In the genomic region with DNA sequence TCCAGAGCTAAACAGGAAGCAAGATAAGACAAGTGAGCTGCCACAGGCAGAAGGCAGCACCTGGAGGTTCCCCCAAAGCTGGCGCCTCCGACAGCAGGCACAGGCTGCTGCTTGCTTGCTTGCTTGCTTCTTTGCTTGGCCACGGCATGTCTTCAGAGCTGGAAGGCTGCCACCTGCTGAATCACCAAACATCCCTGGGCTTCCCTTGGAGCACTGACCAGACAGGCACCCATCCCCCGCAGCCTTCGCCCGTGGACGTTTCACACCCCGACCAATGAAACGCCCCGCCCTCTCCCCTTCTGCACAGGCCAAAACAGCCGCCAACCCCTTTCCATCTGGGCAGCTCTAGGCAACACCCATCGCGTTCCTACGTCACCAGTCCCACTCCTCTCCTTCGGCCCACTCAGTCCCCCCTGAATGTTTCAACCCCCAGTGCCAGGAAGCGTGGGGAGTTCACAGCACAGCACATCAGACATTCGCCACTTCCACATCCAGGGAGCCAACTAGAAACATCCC, we compare ENCODE assay signal across 8 cellular contexts. TPM values are rescaled to one million over a fixed set of nuclear protein-coding genes. Genes with fewer than 3 reads are reported as not detected.
DNase-seq lines count a peak whose midpoint lies in the region; ATAC-seq and TF ChIP-seq lines count a peak whose summit lies in the region.

No MANE protein-coding gene starts in this region.

- H3K4me1 ChIP-seq in mesenchymal stem cell (ENCODE audit: control insufficient read depth, insufficient read depth, low read depth, low read length), result peaks cover 4% of the 10 kb centered on the region

- WGBS in mesenchymal stem cell, result 18% methylated on average over 17 of the region's 17 CpGs

- peak overlapping the region; percentile 88 for H3K4me3 ChIP-seq in AG10803 (ENCODE audit: low read length)
- H3K4me3 ChIP-seq in mesenchymal stem cell (ENCODE audit: insufficient read depth in 1 of 2, low read depth in 1 of 2, low read length in 2 of 2), result peak overlapping the region; percentile 45 to 92

- no peak overlapping the region for H2AFZ ChIP-seq in mesenchymal stem cell (ENCODE audit: low read depth, low read length)

- H3K36me3 Mint-ChIP-seq in effector memory CD8-positive, alpha-beta T cell (ENCODE audit: insufficient read depth), result peaks cover 45% of the 10 kb centered on the region

- H3K9me3 ChIP-seq in mesenchymal stem cell (ENCODE audit: control insufficient read depth, low read length), result no peaks in the 10 kb centered on the region

- peak overlapping the region; percentile 99 for H3K4me2 ChIP-seq in mesenchymal stem cell (ENCODE audit: low read length, poor library complexity, severe bottlenecking)

- H3K23ac ChIP-seq in mesenchymal stem cell (ENCODE audit: low read length in 2 of 2), result no peak overlapping the region

- peaks cover 33 to 50% of the 10 kb centered on the region in 2 donors for H3K4me1 Mint-ChIP-seq in effector memory CD8-positive, alpha-beta T cell (ENCODE audit: low read depth in 2 of 2)

- ATAC-seq in GM18868 (IDR thresholded peaks at IDR 0.05; ENCODE audit: unreplicated experiment) (peak; percentile 16), HG03135 (IDR thresholded peaks at IDR 0.05; ENCODE audit: unreplicated experiment) (peak; percentile 25)
- ATAC-seq in effector memory CD8-positive, alpha-beta T cell (replicated peaks), result peak; percentile 27

- no peak overlapping the region for H4K91ac ChIP-seq in mesenchymal stem cell (ENCODE audit: low read length)

- H4K8ac ChIP-seq in mesenchymal stem cell (ENCODE audit: low read length), result no peak overlapping the region

- DNase-seq in AG10803 (ENCODE audit: low read depth), result peak; percentile 96
- DNase-seq in NCI-H526 treated with DMSO at 0.1 percent for 48 hours (lab: John Stamatoyannopoulos, UW), result peak; percentile 36
- peak; percentile 31 to 45 for DNase-seq in activated CD8-positive, alpha-beta memory T cell treated with anti-CD3 and anti-CD28 coated beads for 4 hours (ENCODE audit: low read depth in 2 of 2)
- peak; percentile 50 to 59 (median 55) for DNase-seq in effector memory CD8-positive, alpha-beta T cell
- peak; percentile 84 for DNase-seq in mesenchymal stem cell
- peak; percentile 37 for DNase-seq in stimulated activated CD8-positive, alpha-beta memory T cell treated with anti-CD3 and anti-CD28 coated beads, Interleukin-15, amount 100 ng/mL, for 1 hour (ENCODE audit: low read depth)

- H3K9ac ChIP-seq in mesenchymal stem cell (ENCODE audit: low read length), result peak overlapping the region; percentile 99

- H2BK120ac ChIP-seq in mesenchymal stem cell (ENCODE audit: low read depth, low read length), result no peak overlapping the region

- no peak overlapping the region for H3K4ac ChIP-seq in mesenchymal stem cell (ENCODE audit: low read depth in 1 of 2, low read length in 2 of 2)

- H3K36me3 ChIP-seq in mesenchymal stem cell (ENCODE audit: control insufficient read depth in 1 of 2, insufficient read depth in 2 of 2, low read depth in 1 of 2, low read length in 2 of 2), result peaks cover 0 to under 1% of the 10 kb centered on the region in 2 experiments

- peak overlapping the region; percentile 63 for H3K27ac ChIP-seq in mesenchymal stem cell (ENCODE audit: low read length, poor library complexity, severe bottlenecking)

- no peak overlapping the region for H3K14ac ChIP-seq in mesenchymal stem cell (ENCODE audit: low read length in 2 of 2)

- H3K4me3 Mint-ChIP-seq in effector memory CD8-positive, alpha-beta T cell, result peak overlapping the region; percentile 96 to 97

- H3K9me3 Mint-ChIP-seq in effector memory CD8-positive, alpha-beta T cell, result no peaks in the 10 kb centered on the region

- no peak overlapping the region for H3K18ac ChIP-seq in mesenchymal stem cell (ENCODE audit: low read depth in 1 of 2, low read length in 2 of 2)

- no peak for TF ChIP-seq CTCF in AG10803 (conservative IDR thresholded peaks at IDR 0.05; ENCODE audit: low read length)

- H3K27me3 Mint-ChIP-seq in effector memory CD8-positive, alpha-beta T cell, result no peaks in the 10 kb centered on the region

- H2BK5ac ChIP-seq in mesenchymal stem cell (ENCODE audit: low read depth, low read length, poor library complexity, severe bottlenecking), result peak overlapping the region; percentile 25

- peaks cover 22% of the 10 kb centered on the region for H3K79me1 ChIP-seq in mesenchymal stem cell (replicated peaks; ENCODE audit: low read length, poor library complexity, severe bottlenecking)

- peak overlapping the region; percentile 95 to 98 for H3K27ac Mint-ChIP-seq in effector memory CD8-positive, alpha-beta T cell

- H3K27me3 ChIP-seq in mesenchymal stem cell (ENCODE audit: control insufficient read depth in 1 of 2, insufficient read depth in 1 of 2, low read length in 2 of 2), result no peaks in the 10 kb centered on the region

- no peak overlapping the region for H2BK15ac ChIP-seq in mesenchymal stem cell (ENCODE audit: low read depth, poor library complexity, severe bottlenecking)

- no peak overlapping the region for H2AK5ac ChIP-seq in mesenchymal stem cell (ENCODE audit: low read length, severe bottlenecking)

- no peak overlapping the region for H2BK12ac ChIP-seq in mesenchymal stem cell (ENCODE audit: low read length in 2 of 2)

RNA-seq across cellular contexts. Expression of a gene that starts 1.7 kb away (rescaled TPM):
- polyA plus RNA-seq in mesenchymal stem cell (2013, experiment 1 of 2), result 5.5 TPM
- polyA plus RNA-seq in mesenchymal stem cell (2013, experiment 2 of 2), result 5.6 TPM

Comparison
In these comparisons a context has a peak if more than half of its experiments do, and no peak if none do; other contexts are left out.
1. Peak in every context shown above with its lines: DNase-seq, ATAC-seq, H3K4me3 ChIP-seq and H3K27ac ChIP-seq.
2. DNase-seq: peak in every context shown above with its lines; median percentile 96 in AG10803; 84 in mesenchymal stem cell; 55 in effector memory CD8-positive, alpha-beta T cell; 38 in activated CD8-positive, alpha-beta memory T cell treated with anti-CD3 and anti-CD28 coated beads for 4 hours; 37 in stimulated activated CD8-positive, alpha-beta memory T cell treated with anti-CD3 and anti-CD28 coated beads, Interleukin-15, amount 100 ng/mL, for 1 hour; 36 in NCI-H526 treated with DMSO at 0.1 percent for 48 hours.